9 cellular contexts compared by ENCODE assay signal in genomic region chr14:55129086-55129427, GRCh38. TPM values are rescaled to one million over a fixed set of nuclear protein-coding genes. Genes with fewer than 3 reads are reported as not detected.
DNase-seq lines count a peak whose midpoint lies in the region; ATAC-seq, FAIRE-seq and TF ChIP-seq lines count a peak whose summit lies in the region.
"Had no signal": no experiment of that assay in that cellular context is flagged by ENCODE, and none has a peak within 500 bp of the region (broad histone marks: within the 10 kb centered on the region; RNA-seq: fewer than 3 reads in every experiment).

TSS of gene LGALS3 (plus strand) at chr14:55129252. CDS start at chr14:55137374, 8,122 bp downstream.

- no peak for TF ChIP-seq CTCF in endothelial cell of umbilical vein (IDR thresholded peaks at IDR 0.05; ENCODE audit: extremely low read depth in 1 of 2, insufficient read depth in 1 of 2, low read depth in 1 of 2, low read length in 2 of 2)
- TF ChIP-seq CTCF in thyroid gland (IDR thresholded peaks at IDR 0.05), result no peak

- no CpG with 5 or more reads among the region's 50 CpGs for WGBS in thyroid gland, 2 donors

- H3K4me2 ChIP-seq in endothelial cell of umbilical vein (ENCODE audit: insufficient read depth, low read length), result peak within 1 kb of the TSS; percentile 54

- FAIRE-seq in endothelial cell of umbilical vein (lab: Jason Lieb, UNC), result no peak
- FAIRE-seq: colon had no signal

- BruUV-seq in endothelial cell of umbilical vein (replicated peaks; lab: Mats Ljungman, UMichigan), result no TSS peak

- H2AFZ ChIP-seq in endothelial cell of umbilical vein (ENCODE audit: low read depth, low read length), result peak within 1 kb of the TSS; percentile 56

- POLR2A ChIA-PET in endothelial cell of umbilical vein (lab: Charles Lee), result interaction anchor here (0.8 to 1.4 kb wide), 3 partner anchors 9 to 35 kb away, joined by 3 read pairs; no protein-coding TSS in a partner anchor

- H3K27me3 ChIP-seq in endothelial cell of umbilical vein (ENCODE audit: control insufficient read depth in 2 of 2, insufficient read depth in 2 of 2, low read length in 2 of 2) (no peaks in the 10 kb centered on the region), thyroid gland (no peaks in the 10 kb centered on the region)

- peak; percentile 66 for ATAC-seq in GM21619 (IDR thresholded peaks at IDR 0.05; ENCODE audit: unreplicated experiment)

- peak within 1 kb of the TSS; percentile 3 for H3K27ac ChIP-seq in endothelial cell of umbilical vein (ENCODE audit: insufficient read depth, low read depth, low read length)
- peak within 1 kb of the TSS; percentile 67 to 93 (median 81) for H3K27ac ChIP-seq in thyroid gland

- TF ChIP-seq POLR2A in endothelial cell of umbilical vein (IDR thresholded peaks at IDR 0.05; ENCODE audit: low read depth, low read length), result peak; percentile 42
- peak in 1 of 2 donors; percentile 86 for TF ChIP-seq POLR2A in thyroid gland (IDR thresholded peaks at IDR 0.05)

- peak within 1 kb of the TSS; percentile 75 for H3K9ac ChIP-seq in endothelial cell of umbilical vein (replicated peaks; ENCODE audit: extremely low read depth, insufficient read depth, low read length)

- H3K4me1 ChIP-seq in endothelial cell of umbilical vein (ENCODE audit: control insufficient read depth, extremely low read depth, insufficient read depth, low read length) (peaks cover 3% of the 10 kb centered on the region), thyroid gland (peaks cover 3 to 15% of the 10 kb centered on the region in 2 donors)

- dilution Hi-C loops in endothelial cell of umbilical vein (cut with MboI; ENCODE audit: extremely low pct_ligation_motif_present, low sequenced_read_pairs), result no loop called here

- intact Hi-C loops in endothelial cell of umbilical vein (cut with micrococcal nuclease), result loop anchor here (1.0 kb wide), 4 partner anchors 21 to 78 kb away; partner anchors contain the start of gene MAPK1IP1L
- intact Hi-C loops in thyroid gland (cut with DNase I), result loop anchor here (5.0 kb wide), 1 partner anchor 37 kb away; no protein-coding TSS in a partner anchor

- H3K36me3 ChIP-seq in endothelial cell of umbilical vein (ENCODE audit: control insufficient read depth in 2 of 2, extremely low read depth in 1 of 2, insufficient read depth in 2 of 2, low read length in 2 of 2) (no peaks in the 10 kb centered on the region), thyroid gland (no peaks in the 10 kb centered on the region)

- H3K9me3 ChIP-seq in endothelial cell of umbilical vein (replicated peaks; ENCODE audit: control insufficient read depth, insufficient read depth, low read length) (no peaks in the 10 kb centered on the region), thyroid gland (no peaks in the 10 kb centered on the region)

- peak; percentile 77 for DNase-seq in HuH-7 (ENCODE audit: low spot score)
- peak; percentile 34 to 44 for DNase-seq in activated CD4-positive, alpha-beta T cell treated with anti-CD3 and anti-CD28 coated beads, Interleukin-2, amount 50 U/mL, for 48 hours
- DNase-seq in endothelial cell of umbilical vein (ENCODE audit: low read depth, low spot score), result peak; percentile 23
- peak; percentile 25 for DNase-seq in midbrain (lab: John Stamatoyannopoulos, UW)
- DNase-seq in thyroid gland, result peak; percentile 70 to 73
- no peak for DNase-seq in NCI-H1105 (lab: John Stamatoyannopoulos, UW)

- peaks cover 2% of the 10 kb centered on the region for H3K79me2 ChIP-seq in endothelial cell of umbilical vein (ENCODE audit: control insufficient read depth, insufficient read depth, low read length)

- peak within 1 kb of the TSS; percentile 69 for H3K4me3 ChIP-seq in GM08714 (ENCODE audit: low read length)
- peak within 1 kb of the TSS; percentile 4 to 56 (median 20) for H3K4me3 ChIP-seq in endothelial cell of umbilical vein (replicated peaks in 1 of 3; ENCODE audit: insufficient read depth in 1 of 3, low read depth in 1 of 3, low read length in 3 of 3)
- H3K4me3 ChIP-seq in thyroid gland (replicated peaks in 1 of 3), result peak within 1 kb of the TSS; percentile 3 to 83 (median 53)

- no peaks in the 10 kb centered on the region for H4K20me1 ChIP-seq in endothelial cell of umbilical vein (replicated peaks; ENCODE audit: control insufficient read depth, extremely low read depth, insufficient read depth, low read length)

- no peaks in the 10 kb centered on the region for H3K9me1 ChIP-seq in endothelial cell of umbilical vein (replicated peaks; ENCODE audit: control insufficient read depth, extremely low read depth, insufficient read depth, low read length)

- CTCF ChIA-PET in endothelial cell of umbilical vein (lab: Charles Lee), result interaction anchor here (1.1 to 1.8 kb wide), 4 partner anchors 8 to 32 kb away, joined by 3 to 5 read pairs (median 4); no protein-coding TSS in a partner anchor

TF ChIP-seq in endothelial cell of umbilical vein, 7 proteins besides CTCF, POLR2A, EP300 and RAD21:
- TF ChIP-seq POLR2AphosphoS5 (IDR thresholded peaks at IDR 0.05; ENCODE audit: insufficient read depth, low read depth, low read length) (peak; percentile 57), FOS (IDR thresholded peaks at IDR 0.05; ENCODE audit: borderline replicate concordance, insufficient read depth, low read length) (no peak), MAX (IDR thresholded peaks at IDR 0.05; ENCODE audit: insufficient read depth, insufficient read length) (no peak)

RNA-seq across cellular contexts. Expression of gene LGALS3, which starts in this region (rescaled TPM):
- 27.8 and 33.8 TPM in 2 replicates for total RNA-seq in endothelial cell of umbilical vein
- polyA plus RNA-seq in endothelial cell of umbilical vein, result 55.1 and 68.1 TPM in 2 replicates
- polyA plus RNA-seq in endothelial cell of umbilical vein (2011; cell fraction: cytosol; rRNA removed), result 20.6 and 31.7 TPM in 2 replicates
- polyA plus RNA-seq in endothelial cell of umbilical vein (2011; cell fraction: nucleus; rRNA removed), result 13.9 and 16.4 TPM in 2 replicates
- polyA plus RNA-seq in endothelial cell of umbilical vein (2012), result 49.4 and 57.6 TPM in 2 replicates
- 19.6 and 23.3 TPM in 2 replicates for polyA minus RNA-seq in endothelial cell of umbilical vein
- 99.8 TPM for polyA minus RNA-seq in endothelial cell of umbilical vein (2011; cell fraction: cytosol; rRNA and poly(A)+ RNA removed)
- polyA minus RNA-seq in endothelial cell of umbilical vein (2011; cell fraction: nucleus; rRNA and poly(A)+ RNA removed), result 4.0 and 5.2 TPM in 2 replicates
- 100 to 1,000 TPM in 2 of 4 donors, 10 to 100 TPM in 2; 65.7 to 201 (median 111) TPM for total RNA-seq in thyroid gland
